ENCODE assay signal across 8 cellular contexts in genomic region chr17:28871056-28871579, GRCh38. TPM values are rescaled to one million over a fixed set of nuclear protein-coding genes. Genes with fewer than 3 reads are reported as not detected.
DNase-seq lines count a peak whose midpoint lies in the region; ATAC-seq and TF ChIP-seq lines count a peak whose summit lies in the region.

No MANE protein-coding gene starts in this region.

- no peak overlapping the region for H3K9ac ChIP-seq in colonic mucosa (ENCODE audit: low read depth in 2 of 2, low read length in 2 of 2)

- no peak overlapping the region for H3K27ac ChIP-seq in colonic mucosa

- peaks cover 8% of the 10 kb centered on the region for H3K4me1 Mint-ChIP-seq in Calu3 (ENCODE audit: low read depth, unreplicated experiment)

- H3K27me3 Mint-ChIP-seq in Calu3 (ENCODE audit: unreplicated experiment): no peaks in the 10 kb centered on the region

- H3K4me3 ChIP-seq in colonic mucosa: no peak overlapping the region

- no TSS peak for BruUV-seq in Calu3 (replicated peaks; lab: Mats Ljungman, UMichigan)

- H3K9me3 ChIP-seq in colonic mucosa: no peaks in the 10 kb centered on the region

- no peaks in the 10 kb centered on the region for H3K27me3 ChIP-seq in colonic mucosa

- no peak for TF ChIP-seq CTCF in colonic mucosa (IDR thresholded peaks at IDR 0.05)
- TF ChIP-seq CTCF in Calu3 (IDR thresholded peaks at IDR 0.05; ENCODE audit: unreplicated experiment): no peak

- DNase-seq in activated T-cell treated with anti-CD3 and anti-CD28 coated beads, Interleukin-2, amount 50 U/mL, for 1 hour: peak; percentile 34
- peak; percentile 33 for DNase-seq in stimulated activated CD4-positive, alpha-beta T cell treated with anti-CD3 and anti-CD28 coated beads, Interleukin-4, amount 100 ng/mL, for 1 hour
- DNase-seq in colonic mucosa (no peak), Calu3 (no peak), SW 1271 (lab: John Stamatoyannopoulos, UW) (no peak), NCI-H345 treated with DMSO at 0.1 percent for 48 hours (lab: John Stamatoyannopoulos, UW; ENCODE audit: unreplicated experiment) (no peak)

- ATAC-seq in GM19324 (IDR thresholded peaks at IDR 0.05; ENCODE audit: low FRiP score, unreplicated experiment): peak; percentile 70
- peak; percentile 89 for ATAC-seq in HG03095 (IDR thresholded peaks at IDR 0.05; ENCODE audit: unreplicated experiment)

- H3K27ac Mint-ChIP-seq in Calu3 (ENCODE audit: unreplicated experiment): no peak overlapping the region

- H3K4me1 ChIP-seq in colonic mucosa: no peaks in the 10 kb centered on the region

- CTCF ChIA-PET in Calu3 (lab: Charles Lee): interaction anchor here (0.6 to 1.0 kb wide), 3 partner anchors 43 to 177 kb away, joined by 3 to 4 read pairs (median 3); no protein-coding TSS in a partner anchor

- no peaks in the 10 kb centered on the region for H3K36me3 ChIP-seq in colonic mucosa

- intact Hi-C loops in colonic mucosa (cut with DNase I) (no loop called here), Calu3 (cut with micrococcal nuclease; ENCODE audit: unreplicated experiment) (loop anchor here (10.0 kb wide), 1 partner anchor 146 kb away; the partner anchor contains the start of genes NEK8 and TLCD1)

- H3K9me3 Mint-ChIP-seq in Calu3 (ENCODE audit: low read depth, unreplicated experiment): no peaks in the 10 kb centered on the region

- H3K36me3 Mint-ChIP-seq in Calu3 (ENCODE audit: insufficient read depth, unreplicated experiment): no peaks in the 10 kb centered on the region

- H3K4me3 Mint-ChIP-seq in Calu3 (ENCODE audit: low read depth, unreplicated experiment): no peak overlapping the region

RNA-seq across cellular contexts. Expression of gene ERAL1, which starts 16.3 kb away (rescaled TPM):
- total RNA-seq in colonic mucosa (10 to 100 TPM; 34.7 to 72.0 TPM), Calu3 (2022) (47.2 and 48.4 TPM in 2 replicates)

RNA-seq across cellular contexts. Expression of gene FLOT2, which starts 26.4 kb away (rescaled TPM):
- total RNA-seq in colonic mucosa (100 to 1,000 TPM in 1 of 2 donors, 10 to 100 TPM in 1; 92.1 to 125 TPM), Calu3 (2022) (152 and 155 TPM in 2 replicates)

RNA-seq across cellular contexts. Expression of gene FAM222B, which starts 28.5 kb away (rescaled TPM):
- total RNA-seq in colonic mucosa (10 to 100 TPM; 27.9 to 35.4 TPM), Calu3 (2022) (37.7 and 42.1 TPM in 2 replicates)

RNA-seq across cellular contexts. Expression of gene DHRS13, which starts 31.8 kb away (rescaled TPM):
- total RNA-seq in colonic mucosa (10 to 100 TPM in 1 of 2 donors, 1 to 10 TPM in 1; 8.7 to 22.8 TPM), Calu3 (2022) (19.2 and 23.2 TPM in 2 replicates)

Comparison
In these comparisons a context has a peak if more than half of its experiments do, and no peak if none do; other contexts are left out.
1. DNase-seq: peak in activated T-cell treated with anti-CD3 and anti-CD28 coated beads, Interleukin-2, amount 50 U/mL, for 1 hour (single experiment) and stimulated activated CD4-positive, alpha-beta T cell treated with anti-CD3 and anti-CD28 coated beads, Interleukin-4, amount 100 ng/mL, for 1 hour (single experiment); none in colonic mucosa (single experiment), Calu3 (single experiment), SW 1271 (0 of 2) and NCI-H345 treated with DMSO at 0.1 percent for 48 hours (single experiment).